In the genomic region with DNA sequence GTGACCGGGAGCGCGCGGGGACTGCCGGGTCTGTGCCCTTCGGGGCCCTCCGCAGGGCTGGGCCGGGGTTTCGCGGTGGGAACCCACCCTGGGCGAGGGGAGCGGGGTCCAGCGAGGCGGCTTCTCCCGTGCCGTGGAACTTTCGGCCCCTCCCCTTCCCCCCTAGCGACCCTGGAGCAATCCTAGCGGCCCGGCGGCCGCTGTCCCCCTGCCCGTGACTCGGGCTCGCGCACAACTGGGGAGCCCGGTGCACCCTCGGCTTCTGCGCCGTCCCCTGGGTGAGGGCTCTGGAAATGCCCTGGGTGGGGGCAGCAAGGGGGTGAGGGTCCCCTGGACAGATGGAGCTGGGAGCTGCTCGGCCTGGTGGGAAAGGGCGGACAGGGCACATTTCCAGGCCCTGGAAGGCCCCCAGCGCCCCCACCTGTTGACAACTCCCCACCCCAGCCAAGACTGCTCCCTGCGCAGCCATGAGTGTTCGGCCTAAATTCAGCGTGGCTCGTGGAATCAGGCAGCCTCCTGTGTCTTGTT, we compare ENCODE assay signal across 14 cellular contexts. TPM values are rescaled to one million over a fixed set of nuclear protein-coding genes. Genes with fewer than 3 reads are reported as not detected.
A peak's percentile ranks its signal among the peaks of the same experiment; 100 is the strongest.
DNase-seq lines count a peak whose midpoint lies in the region; ATAC-seq and TF ChIP-seq lines count a peak whose summit lies in the region.
"Had no signal": no experiment of that assay in that cellular context is flagged by ENCODE, and none has a peak within 500 bp of the region (broad histone marks: within the 10 kb centered on the region; RNA-seq: fewer than 3 reads in every experiment).

No MANE protein-coding gene starts in this region.

- H3K36me3 Mint-ChIP-seq in activated naive CD4-positive, alpha-beta T cell treated with anti-CD3 and anti-CD28 coated beads, Interleukin-2, amount 50 U/mL, for 24 hours = no peaks in the 10 kb centered on the region
- H3K36me3 Mint-ChIP-seq in memory B cell = no peaks in the 10 kb centered on the region
- no peaks in the 10 kb centered on the region for H3K36me3 Mint-ChIP-seq in stimulated activated naive B cell treated with anti-CD40 and anti-IgM and Interleukin-4, amounts not matched to agents 10 μg/mL and 1 μg/mL and 100 μg/mL, for 72 hours
- H3K36me3 Mint-ChIP-seq in activated CD4-positive, alpha-beta memory T cell treated with anti-CD3 and anti-CD28 coated beads, Interleukin-2, amount 10 ng/mL, durations not matched to agents 7 days and 5 days (ENCODE audit: low read depth) = no peaks in the 10 kb centered on the region

- POLR2A ChIA-PET in activated CD4-positive, alpha-beta memory T cell treated with anti-CD3 and anti-CD28 coated beads, Interleukin-2, amount 10 ng/mL, durations not matched to agents 7 days and 5 days (lab: Charles Lee) = no interaction called here

- H3K4me3 Mint-ChIP-seq in activated naive CD4-positive, alpha-beta T cell treated with anti-CD3 and anti-CD28 coated beads, Interleukin-2, amount 50 U/mL, for 24 hours = peak overlapping the region; percentile 58
- peak overlapping the region; percentile 52 for H3K4me3 Mint-ChIP-seq in memory B cell
- peak overlapping the region; percentile 45 to 59 for H3K4me3 Mint-ChIP-seq in stimulated activated naive B cell treated with anti-CD40 and anti-IgM and Interleukin-4, amounts not matched to agents 10 μg/mL and 1 μg/mL and 100 μg/mL, for 72 hours
- no peak overlapping the region for H3K4me3 Mint-ChIP-seq in activated CD4-positive, alpha-beta memory T cell treated with anti-CD3 and anti-CD28 coated beads, Interleukin-2, amount 10 ng/mL, durations not matched to agents 7 days and 5 days
- H3K4me3 Mint-ChIP-seq: T-helper 1 cell treated with Interleukin-12 subunit alpha and Interleukin-12 subunit beta and Interleukin-4 antibody, amounts not matched to agents 30 μg/mL and 1 μg/mL, for 36 hours had no signal

- H3K27ac ChIP-seq in coronary artery = no peak overlapping the region
- H3K27ac ChIP-seq: testis had no signal

- CTCF ChIA-PET in activated CD4-positive, alpha-beta memory T cell treated with anti-CD3 and anti-CD28 coated beads, Interleukin-2, amount 10 ng/mL, durations not matched to agents 7 days and 5 days (lab: Charles Lee) = no interaction called here

- peak overlapping the region; percentile 64 for H3K4me3 ChIP-seq in coronary artery

- H3K9me3 Mint-ChIP-seq in activated naive CD4-positive, alpha-beta T cell treated with anti-CD3 and anti-CD28 coated beads, Interleukin-2, amount 50 U/mL, for 24 hours = no peaks in the 10 kb centered on the region
- H3K9me3 Mint-ChIP-seq in memory B cell = no peaks in the 10 kb centered on the region
- no peaks in the 10 kb centered on the region for H3K9me3 Mint-ChIP-seq in stimulated activated naive B cell treated with anti-CD40 and anti-IgM and Interleukin-4, amounts not matched to agents 10 μg/mL and 1 μg/mL and 100 μg/mL, for 72 hours
- no peaks in the 10 kb centered on the region for H3K9me3 Mint-ChIP-seq in activated CD4-positive, alpha-beta memory T cell treated with anti-CD3 and anti-CD28 coated beads, Interleukin-2, amount 10 ng/mL, durations not matched to agents 7 days and 5 days
- H3K9me3 Mint-ChIP-seq: T-helper 1 cell treated with Interleukin-12 subunit alpha and Interleukin-12 subunit beta and Interleukin-4 antibody, amounts not matched to agents 30 μg/mL and 1 μg/mL, for 36 hours had no signal

- TF ChIP-seq CTCF in coronary artery (IDR thresholded peaks at IDR 0.05) = no peak

- H3K4me1 Mint-ChIP-seq in activated naive CD4-positive, alpha-beta T cell treated with anti-CD3 and anti-CD28 coated beads, Interleukin-2, amount 50 U/mL, for 24 hours = peaks cover 14% of the 10 kb centered on the region
- peaks cover 13% of the 10 kb centered on the region for H3K4me1 Mint-ChIP-seq in memory B cell
- H3K4me1 Mint-ChIP-seq in stimulated activated naive B cell treated with anti-CD40 and anti-IgM and Interleukin-4, amounts not matched to agents 10 μg/mL and 1 μg/mL and 100 μg/mL, for 72 hours = peaks cover 16 to 26% of the 10 kb centered on the region in 2 donors
- peaks cover 17% of the 10 kb centered on the region for H3K4me1 Mint-ChIP-seq in activated CD4-positive, alpha-beta memory T cell treated with anti-CD3 and anti-CD28 coated beads, Interleukin-2, amount 10 ng/mL, durations not matched to agents 7 days and 5 days

- no peak for ATAC-seq in memory B cell (ENCODE audit: low read depth)
- no peak for ATAC-seq in stimulated activated naive B cell treated with anti-CD40 and anti-IgM and Interleukin-4, amounts not matched to agents 10 μg/mL and 1 μg/mL and 100 μg/mL, for 72 hours (replicated peaks)

- no peak for DNase-seq in activated naive CD4-positive, alpha-beta T cell treated with Interleukin-2 at 50 U/mL for 16 hours
- DNase-seq in coronary artery (ENCODE audit: low spot score) = no peak
- DNase-seq in memory B cell (ENCODE audit: low spot score in 2 of 2) = no peak
- no peak for DNase-seq in stimulated activated naive B cell treated with anti-CD40 and anti-IgM and Interleukin-4, amounts not matched to agents 10 μg/mL and 1 μg/mL and 100 μg/mL, for 72 hours
- DNase-seq in cerebellar nuclear complex (lab: John Stamatoyannopoulos, UW) = no peak
- DNase-seq in activated CD4-positive, alpha-beta memory T cell treated with anti-CD3 and anti-CD28 coated beads, Interleukin-2, amount 10 ng/mL, durations not matched to agents 7 days and 5 days = no peak
- no peak for DNase-seq in NCI-H2171 treated with DMSO at 0.1 percent for 48 hours (lab: John Stamatoyannopoulos, UW)
- DNase-seq: Calu3, midbrain, retina, testis had no signal

- no peak overlapping the region for H3K27ac Mint-ChIP-seq in activated naive CD4-positive, alpha-beta T cell treated with anti-CD3 and anti-CD28 coated beads, Interleukin-2, amount 50 U/mL, for 24 hours
- H3K27ac Mint-ChIP-seq in memory B cell = no peak overlapping the region
- no peak overlapping the region for H3K27ac Mint-ChIP-seq in stimulated activated naive B cell treated with anti-CD40 and anti-IgM and Interleukin-4, amounts not matched to agents 10 μg/mL and 1 μg/mL and 100 μg/mL, for 72 hours
- H3K27ac Mint-ChIP-seq in activated CD4-positive, alpha-beta memory T cell treated with anti-CD3 and anti-CD28 coated beads, Interleukin-2, amount 10 ng/mL, durations not matched to agents 7 days and 5 days = no peak overlapping the region
- H3K27ac Mint-ChIP-seq: T-helper 1 cell treated with Interleukin-12 subunit alpha and Interleukin-12 subunit beta and Interleukin-4 antibody, amounts not matched to agents 30 μg/mL and 1 μg/mL, for 36 hours had no signal

- peaks cover 23% of the 10 kb centered on the region for H3K27me3 Mint-ChIP-seq in activated naive CD4-positive, alpha-beta T cell treated with anti-CD3 and anti-CD28 coated beads, Interleukin-2, amount 50 U/mL, for 24 hours
- H3K27me3 Mint-ChIP-seq in memory B cell = peaks cover 16% of the 10 kb centered on the region
- H3K27me3 Mint-ChIP-seq in stimulated activated naive B cell treated with anti-CD40 and anti-IgM and Interleukin-4, amounts not matched to agents 10 μg/mL and 1 μg/mL and 100 μg/mL, for 72 hours = peaks cover 27 to 54% of the 10 kb centered on the region in 2 donors
- H3K27me3 Mint-ChIP-seq in activated CD4-positive, alpha-beta memory T cell treated with anti-CD3 and anti-CD28 coated beads, Interleukin-2, amount 10 ng/mL, durations not matched to agents 7 days and 5 days = peaks cover 50% of the 10 kb centered on the region

RNA-seq across cellular contexts. Expression of gene UTS2R, which starts 0.6 kb away (rescaled TPM):
- total RNA-seq in activated CD4-positive, alpha-beta memory T cell treated with anti-CD3 and anti-CD28 coated beads, Interleukin-2, amount 10 ng/mL, durations not matched to agents 7 days and 5 days = not detected
- total RNA-seq: Calu3, M059J had no signal

RNA-seq across cellular contexts. Expression of gene TEX19, which starts 13.1 kb away (rescaled TPM):
- not detected for total RNA-seq in activated CD4-positive, alpha-beta memory T cell treated with anti-CD3 and anti-CD28 coated beads, Interleukin-2, amount 10 ng/mL, durations not matched to agents 7 days and 5 days
- total RNA-seq: Calu3 had no signal

RNA-seq across cellular contexts. Expression of gene SECTM1, which starts 38.6 kb away (rescaled TPM):
- 10 to 100 TPM; 18.3 to 18.5 TPM for total RNA-seq in activated CD4-positive, alpha-beta memory T cell treated with anti-CD3 and anti-CD28 coated beads, Interleukin-2, amount 10 ng/mL, durations not matched to agents 7 days and 5 days

RNA-seq across cellular contexts. Expression of gene HEXD, which starts 46.0 kb away (rescaled TPM):
- total RNA-seq in activated CD4-positive, alpha-beta memory T cell treated with anti-CD3 and anti-CD28 coated beads, Interleukin-2, amount 10 ng/mL, durations not matched to agents 7 days and 5 days = 10 to 100 TPM; 58.3 to 60.6 TPM

RNA-seq across cellular contexts. Expression of gene OGFOD3, which starts 46.3 kb away (rescaled TPM):
- 10 to 100 TPM; 26.7 to 29.4 TPM for total RNA-seq in activated CD4-positive, alpha-beta memory T cell treated with anti-CD3 and anti-CD28 coated beads, Interleukin-2, amount 10 ng/mL, durations not matched to agents 7 days and 5 days
